2 cellular contexts compared by ENCODE assay signal in genomic region chr3:75136100-75136897, GRCh38.
TF ChIP-seq lines count a peak whose summit lies in the region.

No MANE protein-coding gene starts in this region.

TF ChIP-seq in SK-N-SH, 30 proteins besides CTCF, POLR2A, EP300 and RAD21 (continued from another document):
- TF ChIP-seq RFX5 (IDR thresholded peaks at IDR 0.05; ENCODE audit: low read length) (no peak), YY1 (IDR thresholded peaks at IDR 0.05; ENCODE audit: low read depth) (no peak), REST (IDR thresholded peaks at IDR 0.05; ENCODE audit: low read depth, low read length) (no peak), SIN3A (IDR thresholded peaks at IDR 0.05; ENCODE audit: borderline replicate concordance, low read depth, low read length) (no peak), JUND (IDR thresholded peaks at IDR 0.05) (no peak), MEF2A (IDR thresholded peaks at IDR 0.05; ENCODE audit: borderline replicate concordance, low read depth) (no peak), NFIC (IDR thresholded peaks at IDR 0.05; ENCODE audit: borderline replicate concordance) (no peak), GABPA (IDR thresholded peaks at IDR 0.05; ENCODE audit: low read depth) (no peak), CHD2 (IDR thresholded peaks at IDR 0.05; ENCODE audit: low read length, partially characterized antibody) (no peak)
- TF ChIP-seq, protein P1, sequence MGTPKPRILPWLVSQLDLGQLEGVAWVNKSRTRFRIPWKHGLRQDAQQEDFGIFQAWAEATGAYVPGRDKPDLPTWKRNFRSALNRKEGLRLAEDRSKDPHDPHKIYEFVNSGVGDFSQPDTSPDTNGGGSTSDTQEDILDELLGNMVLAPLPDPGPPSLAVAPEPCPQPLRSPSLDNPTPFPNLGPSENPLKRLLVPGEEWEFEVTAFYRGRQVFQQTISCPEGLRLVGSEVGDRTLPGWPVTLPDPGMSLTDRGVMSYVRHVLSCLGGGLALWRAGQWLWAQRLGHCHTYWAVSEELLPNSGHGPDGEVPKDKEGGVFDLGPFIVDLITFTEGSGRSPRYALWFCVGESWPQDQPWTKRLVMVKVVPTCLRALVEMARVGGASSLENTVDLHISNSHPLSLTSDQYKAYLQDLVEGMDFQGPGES (IDR thresholded peaks at IDR 0.05; ENCODE audit: low read depth, low read length), result no peak
- TF ChIP-seq, protein P2, sequence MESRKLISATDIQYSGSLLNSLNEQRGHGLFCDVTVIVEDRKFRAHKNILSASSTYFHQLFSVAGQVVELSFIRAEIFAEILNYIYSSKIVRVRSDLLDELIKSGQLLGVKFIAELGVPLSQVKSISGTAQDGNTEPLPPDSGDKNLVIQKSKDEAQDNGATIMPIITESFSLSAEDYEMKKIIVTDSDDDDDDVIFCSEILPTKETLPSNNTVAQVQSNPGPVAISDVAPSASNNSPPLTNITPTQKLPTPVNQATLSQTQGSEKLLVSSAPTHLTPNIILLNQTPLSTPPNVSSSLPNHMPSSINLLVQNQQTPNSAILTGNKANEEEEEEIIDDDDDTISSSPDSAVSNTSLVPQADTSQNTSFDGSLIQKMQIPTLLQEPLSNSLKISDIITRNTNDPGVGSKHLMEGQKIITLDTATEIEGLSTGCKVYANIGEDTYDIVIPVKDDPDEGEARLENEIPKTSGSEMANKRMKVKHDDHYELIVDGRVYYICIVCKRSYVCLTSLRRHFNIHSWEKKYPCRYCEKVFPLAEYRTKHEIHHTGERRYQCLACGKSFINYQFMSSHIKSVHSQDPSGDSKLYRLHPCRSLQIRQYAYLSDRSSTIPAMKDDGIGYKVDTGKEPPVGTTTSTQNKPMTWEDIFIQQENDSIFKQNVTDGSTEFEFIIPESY (IDR thresholded peaks at IDR 0.05; ENCODE audit: borderline replicate concordance, low read depth), result no peak
- TF ChIP-seq, protein P3, sequence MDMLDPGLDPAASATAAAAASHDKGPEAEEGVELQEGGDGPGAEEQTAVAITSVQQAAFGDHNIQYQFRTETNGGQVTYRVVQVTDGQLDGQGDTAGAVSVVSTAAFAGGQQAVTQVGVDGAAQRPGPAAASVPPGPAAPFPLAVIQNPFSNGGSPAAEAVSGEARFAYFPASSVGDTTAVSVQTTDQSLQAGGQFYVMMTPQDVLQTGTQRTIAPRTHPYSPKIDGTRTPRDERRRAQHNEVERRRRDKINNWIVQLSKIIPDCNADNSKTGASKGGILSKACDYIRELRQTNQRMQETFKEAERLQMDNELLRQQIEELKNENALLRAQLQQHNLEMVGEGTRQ (IDR thresholded peaks at IDR 0.05; ENCODE audit: borderline replicate concordance, low read depth, low read length), result no peak

TF ChIP-seq in SK-N-SH treated with all-trans-retinoic acid at 6 μM for 48 hours, 23 proteins besides CTCF, POLR2A, EP300 and RAD21 (continued from another document):
- TF ChIP-seq CREB5 (CRISPR knock-in tag; IDR thresholded peaks at IDR 0.05; ENCODE audit: low read depth) (no peak), PPARA (CRISPR knock-in tag; IDR thresholded peaks at IDR 0.05; ENCODE audit: borderline replicate concordance) (no peak), RARB (CRISPR knock-in tag; IDR thresholded peaks at IDR 0.05) (no peak), SNAI2 (CRISPR knock-in tag; IDR thresholded peaks at IDR 0.05) (no peak), ISL1 (CRISPR knock-in tag; IDR thresholded peaks at IDR 0.05) (no peak), ZNF8 (CRISPR knock-in tag; IDR thresholded peaks at IDR 0.05) (no peak), ZNF565 (CRISPR knock-in tag; conservative IDR thresholded peaks at IDR 0.05; ENCODE audit: low read depth) (no peak), GLIS3 (CRISPR knock-in tag; IDR thresholded peaks at IDR 0.05) (no peak), POU6F1 (CRISPR knock-in tag; IDR thresholded peaks at IDR 0.05; ENCODE audit: borderline replicate concordance, low read depth) (no peak)
- TF ChIP-seq, protein P4, sequence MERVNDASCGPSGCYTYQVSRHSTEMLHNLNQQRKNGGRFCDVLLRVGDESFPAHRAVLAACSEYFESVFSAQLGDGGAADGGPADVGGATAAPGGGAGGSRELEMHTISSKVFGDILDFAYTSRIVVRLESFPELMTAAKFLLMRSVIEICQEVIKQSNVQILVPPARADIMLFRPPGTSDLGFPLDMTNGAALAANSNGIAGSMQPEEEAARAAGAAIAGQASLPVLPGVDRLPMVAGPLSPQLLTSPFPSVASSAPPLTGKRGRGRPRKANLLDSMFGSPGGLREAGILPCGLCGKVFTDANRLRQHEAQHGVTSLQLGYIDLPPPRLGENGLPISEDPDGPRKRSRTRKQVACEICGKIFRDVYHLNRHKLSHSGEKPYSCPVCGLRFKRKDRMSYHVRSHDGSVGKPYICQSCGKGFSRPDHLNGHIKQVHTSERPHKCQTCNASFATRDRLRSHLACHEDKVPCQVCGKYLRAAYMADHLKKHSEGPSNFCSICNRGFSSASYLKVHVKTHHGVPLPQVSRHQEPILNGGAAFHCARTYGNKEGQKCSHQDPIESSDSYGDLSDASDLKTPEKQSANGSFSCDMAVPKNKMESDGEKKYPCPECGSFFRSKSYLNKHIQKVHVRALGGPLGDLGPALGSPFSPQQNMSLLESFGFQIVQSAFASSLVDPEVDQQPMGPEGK (CRISPR knock-in tag; IDR thresholded peaks at IDR 0.05; ENCODE audit: borderline replicate concordance), result no peak
TF ChIP-seq in SK-N-SH treated with all-trans-retinoic acid at 6 μM for 48 hours: peak in this region for 0.
